ENCODE assay signal across 8 cellular contexts in the genomic region with DNA sequence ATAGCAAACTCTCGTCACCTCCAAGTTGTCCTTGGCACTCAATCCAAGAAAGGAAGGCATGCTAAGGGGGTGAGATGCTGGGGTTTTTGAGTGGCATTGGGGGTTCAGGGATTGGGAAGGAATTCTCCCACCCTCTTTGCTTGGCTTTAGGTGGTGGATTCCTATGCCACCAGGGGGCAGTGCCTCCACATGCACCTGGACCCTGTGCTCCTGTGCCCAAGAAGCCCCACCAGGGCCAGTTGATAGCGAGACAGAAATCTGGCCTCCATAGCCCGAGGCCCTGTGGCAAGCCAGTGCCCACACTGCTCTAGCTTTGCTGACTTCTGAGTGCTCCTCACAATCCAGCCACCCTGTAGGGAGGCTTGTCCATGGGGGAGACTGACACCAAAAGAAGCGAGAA. TPM values are rescaled to one million over a fixed set of nuclear protein-coding genes. Genes with fewer than 3 reads are reported as not detected.
DNase-seq lines count a peak whose midpoint lies in the region; ATAC-seq and TF ChIP-seq lines count a peak whose summit lies in the region.

No MANE protein-coding gene starts in this region.

- H3K4me1 Mint-ChIP-seq in endodermal cell: peaks cover 13% of the 10 kb centered on the region

- intact Hi-C loops in upper lobe of right lung (cut with DNase I): no loop called here

- H3K4me3 ChIP-seq in AG09309 (ENCODE audit: control insufficient read depth, low read depth, low read length) (no peak overlapping the region), endodermal cell (ENCODE audit: low read length) (no peak overlapping the region), upper lobe of right lung (no peak overlapping the region)

- H3K9ac ChIP-seq in endodermal cell (ENCODE audit: extremely low read depth, low read length, poor library complexity, severe bottlenecking): no peak overlapping the region

- peak; percentile 55 for TF ChIP-seq CTCF in AG09309 (IDR thresholded peaks at IDR 0.05; ENCODE audit: control insufficient read depth, insufficient read depth, low read depth, low read length, missing control alignments)
- TF ChIP-seq CTCF in GM12874 (IDR thresholded peaks at IDR 0.05; ENCODE audit: insufficient read depth, low read depth, low read length): peak; percentile 54; the same call in 1 of the 2 replicates
- TF ChIP-seq CTCF in endodermal cell (conservative IDR thresholded peaks at IDR 0.05): peak; percentile 78
- TF ChIP-seq CTCF in upper lobe of right lung (IDR thresholded peaks at IDR 0.05): peak; percentile 30

- 79% methylated on average over 4 of the region's 4 CpGs; no CpG with 5 or more reads in 1 of the 2 experiments for WGBS in endodermal cell (ENCODE audit: insufficient coverage in 1 of 2, insufficient read length in 1 of 2), 2 experiments

- no peak overlapping the region for H3K4me3 Mint-ChIP-seq in endodermal cell

- DNase-seq in AG09309 (ENCODE audit: low read depth) (no peak), NCI-H1105 (lab: John Stamatoyannopoulos, UW) (peak; percentile 26), endodermal cell (peak; percentile 82), upper lobe of right lung (no peak), cortex of kidney (lab: John Stamatoyannopoulos, UW) (no peak)

- H3K36me3 ChIP-seq in endodermal cell (ENCODE audit: control insufficient read depth, insufficient read depth, low read length) (no peaks in the 10 kb centered on the region), upper lobe of right lung (no peaks in the 10 kb centered on the region)

- H3K4me1 ChIP-seq in endodermal cell (ENCODE audit: control insufficient read depth, insufficient read depth, low read length) (no peaks in the 10 kb centered on the region), upper lobe of right lung (no peaks in the 10 kb centered on the region)

- no peaks in the 10 kb centered on the region for H3K36me3 Mint-ChIP-seq in endodermal cell (ENCODE audit: low read depth)

- H3K27me3 Mint-ChIP-seq in endodermal cell (ENCODE audit: insufficient read depth): no peaks in the 10 kb centered on the region

- peak; percentile 35 for ATAC-seq in upper lobe of right lung
- no peak for ATAC-seq in GM18873 (IDR thresholded peaks at IDR 0.05; ENCODE audit: low FRiP score, unreplicated experiment)
- ATAC-seq in HG03280 (IDR thresholded peaks at IDR 0.05; ENCODE audit: unreplicated experiment): no peak

- H3K9me3 ChIP-seq in endodermal cell (ENCODE audit: control insufficient read depth, low read length): no peaks in the 10 kb centered on the region
- H3K9me3 ChIP-seq in upper lobe of right lung: no peaks in the 10 kb centered on the region

- H3K27ac Mint-ChIP-seq in endodermal cell: no peak overlapping the region

- H3K27me3 ChIP-seq in endodermal cell (ENCODE audit: control insufficient read depth, insufficient read depth, low read length, poor library complexity, severe bottlenecking): no peaks in the 10 kb centered on the region
- H3K27me3 ChIP-seq in upper lobe of right lung: no peaks in the 10 kb centered on the region

- H3K27ac ChIP-seq in endodermal cell (ENCODE audit: low read depth, low read length) (no peak overlapping the region), upper lobe of right lung (no peak overlapping the region)

- H3K9me3 Mint-ChIP-seq in endodermal cell: peaks cover 62% of the 10 kb centered on the region

RNA-seq across cellular contexts. Expression of gene FATE1, which starts 2.0 kb away (rescaled TPM):
- not detected for total RNA-seq in endodermal cell
- not detected for polyA plus RNA-seq in endodermal cell (2013, experiment 1 of 2)
- polyA plus RNA-seq in endodermal cell (2013, experiment 2 of 2): not detected
- total RNA-seq in upper lobe of right lung: not detected

RNA-seq across cellular contexts. Expression of gene PRRG3, which starts 18.6 kb away (rescaled TPM):
- 10 to 100 TPM in 1 of 2 donors, 1 to 10 TPM in 1; 4.8 to 11.4 TPM for total RNA-seq in endodermal cell
- 7.3 TPM for polyA plus RNA-seq in endodermal cell (2013, experiment 1 of 2)
- 5.5 TPM for polyA plus RNA-seq in endodermal cell (2013, experiment 2 of 2)
- 1.4 TPM for total RNA-seq in upper lobe of right lung

RNA-seq across cellular contexts. Expression of gene CNGA2, which starts 20.7 kb away (rescaled TPM):
- total RNA-seq in endodermal cell (not detected), upper lobe of right lung (not detected)
- not detected for polyA plus RNA-seq in endodermal cell (2013, experiment 1 of 2)
- not detected for polyA plus RNA-seq in endodermal cell (2013, experiment 2 of 2)

Comparison
In these comparisons a context has a peak if more than half of its experiments do, and no peak if none do; other contexts are left out.
1. DNase-seq: peak in NCI-H1105 (single experiment) and endodermal cell (single experiment); none in AG09309 (single experiment), upper lobe of right lung (single experiment) and cortex of kidney (single experiment).
2. Peak in every context shown above with its lines, with median percentiles within 50 percentile points of each other: CTCF ChIP-seq.